ENCODE assay signal across 20 cellular contexts in the genomic region with DNA sequence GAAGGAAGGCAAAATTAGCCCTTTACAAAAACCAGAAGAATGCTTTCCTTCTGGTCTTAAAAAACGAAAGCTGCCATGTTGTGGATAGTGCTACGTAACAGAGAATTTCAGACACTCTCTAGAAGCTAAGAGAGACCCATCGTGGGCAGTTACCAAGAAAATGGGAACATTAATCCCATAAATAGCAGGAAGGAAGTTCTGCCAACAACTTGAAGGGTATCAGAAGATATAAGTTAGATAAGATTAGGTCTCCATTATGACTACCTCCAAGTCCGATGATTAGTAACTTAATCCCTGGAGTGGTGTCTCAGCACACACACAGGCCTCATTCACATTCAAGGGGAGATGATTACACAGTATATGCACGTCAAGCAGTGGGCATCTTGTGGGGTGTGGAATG.
"Had no signal": no experiment of that assay in that cellular context is flagged by ENCODE, and none has a peak within 500 bp of the region (broad histone marks: within the 10 kb centered on the region; RNA-seq: fewer than 3 reads in every experiment).

No MANE protein-coding gene starts in this region.

- H3K27ac ChIP-seq: left ventricle myocardium inferior, pancreas, right atrium auricular region, right lobe of liver, tibial nerve, uterus had no signal

- H3K4me2 ChIP-seq: smooth muscle cell had no signal

- H3K4me3 ChIP-seq: left ventricle myocardium inferior, lung, pancreas, right atrium auricular region, right lobe of liver, smooth muscle cell, tibial nerve, uterus had no signal

- H3K27me3 ChIP-seq: pancreas, right atrium auricular region, right lobe of liver, tibial nerve, uterus had no signal

- FAIRE-seq: pancreas had no signal

- H3K36me3 ChIP-seq: left ventricle myocardium inferior, pancreas, right atrium auricular region, right lobe of liver, tibial nerve, uterus had no signal

- DNase-seq: islet precursor cell; left ventricle myocardium inferior; mesendoderm; naive B cell; natural killer cell; nephron progenitor cell; pancreas; right lobe of liver; stimulated activated CD4-positive, alpha-beta T cell treated with anti-CD3 and anti-CD28 coated beads, Interleukin-1b, Interleukin-23, amount 100 ng/mL, for 48 hours; stimulated activated CD4-positive, alpha-beta T cell treated with anti-CD3 and anti-CD28 coated beads, Interleukin-2, amount 100 ng/mL, for 48 hours; stimulated activated CD4-positive, alpha-beta T cell treated with anti-CD3 and anti-CD28 coated beads, Interleukin-4, amount 100 ng/mL, for 4 hours; stimulated activated CD8-positive, alpha-beta memory T cell treated with anti-CD3 and anti-CD28 coated beads, Interleukin-4, amount 100 ng/mL, for 48 hours; stimulated activated naive CD4-positive, alpha-beta T cell treated with Interleukin-2 at 50 U/mL for 16 hours; stimulated activated naive CD8-positive, alpha-beta T cell treated with anti-CD3 and anti-CD28 coated beads, Interleukin-15, amount 100 ng/mL, for 72 hours; substantia nigra; uterus had no signal

- H3K9me3 ChIP-seq: left ventricle myocardium inferior, pancreas, right atrium auricular region, right lobe of liver, tibial nerve, uterus had no signal

- H3K4me1 ChIP-seq: left ventricle myocardium inferior, pancreas, right atrium auricular region, right lobe of liver, tibial nerve, uterus had no signal
